Comparison of ENCODE assay signal across 16 cellular contexts in the genomic region with DNA sequence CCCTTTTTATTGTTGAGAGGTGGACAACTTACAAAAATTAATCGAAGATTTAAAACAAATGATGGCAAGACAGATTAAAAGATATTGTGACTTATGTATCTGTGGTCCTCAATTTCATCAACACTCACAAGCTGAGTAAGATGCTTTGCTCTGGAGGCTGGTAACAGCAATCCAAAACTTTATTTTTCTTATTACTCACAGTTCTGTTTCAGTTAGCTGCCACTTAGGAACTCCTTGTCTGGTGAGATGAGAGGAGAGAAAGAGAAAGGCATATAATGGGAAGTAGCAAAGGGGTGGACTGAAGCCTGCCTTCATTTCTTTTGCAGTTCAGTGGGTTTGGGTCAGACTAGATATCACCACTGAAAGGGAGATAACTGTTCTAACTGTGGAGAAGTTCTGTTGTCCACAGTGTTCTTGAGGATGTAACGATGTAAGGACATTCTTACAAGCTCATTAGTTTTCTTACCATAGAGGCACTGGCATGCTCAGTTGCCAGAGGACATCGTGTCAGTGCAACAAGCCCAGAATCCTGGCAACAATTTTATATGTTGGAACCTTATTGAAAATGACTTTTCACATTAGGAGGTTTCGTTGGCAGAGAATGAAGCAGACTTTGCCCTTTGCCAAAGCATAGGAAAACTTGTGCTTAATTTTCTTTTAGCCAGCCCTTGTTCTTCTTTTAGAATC.
DNase-seq lines count a peak whose midpoint lies in the region; ATAC-seq and TF ChIP-seq lines count a peak whose summit lies in the region.
"Had no signal": no experiment of that assay in that cellular context is flagged by ENCODE, and none has a peak within 500 bp of the region (broad histone marks: within the 10 kb centered on the region; RNA-seq: fewer than 3 reads in every experiment).

No MANE protein-coding gene starts in this region.

- H3K9me3 ChIP-seq in ovary = no peaks in the 10 kb centered on the region
- H3K9me3 ChIP-seq: mucosa of descending colon, spleen had no signal

- TF ChIP-seq EP300 in ovary (IDR thresholded peaks at IDR 0.05) = no peak

- DNase-seq in natural killer cell = no peak
- no peak for DNase-seq in natural killer cell treated with Interleukin-12 subunit alpha and Interleukin-12 subunit beta and Interleukin-15 and Interleukin-18, amount 100 ng/mL, for 72 hours (ENCODE audit: low spot score)
- DNase-seq in astrocyte of the hippocampus (ENCODE audit: low read depth, low spot score) = peak; percentile 51
- peak; percentile 48 for DNase-seq in hepatic stellate cell (ENCODE audit: low spot score)
- no peak for DNase-seq in ovary
- no peak for DNase-seq in midbrain (lab: John Stamatoyannopoulos, UW)
- DNase-seq: activated CD8-positive, alpha-beta memory T cell treated with anti-CD3 and anti-CD28 coated beads, Interleukin-2, amount 50 U/mL, for 48 hours; islet precursor cell; mucosa of descending colon; NCI-H1092; spleen; stimulated activated naive CD8-positive, alpha-beta T cell treated with anti-CD3 and anti-CD28 coated beads, Interleukin-15, amount 100 ng/mL, for 72 hours; T-helper 2 cell had no signal

- H3K4me3 Mint-ChIP-seq in natural killer cell = no peak overlapping the region
- no peak overlapping the region for H3K4me3 Mint-ChIP-seq in natural killer cell treated with Interleukin-12 subunit alpha and Interleukin-12 subunit beta and Interleukin-15 and Interleukin-18, amount 100 ng/mL, for 72 hours
- H3K4me3 Mint-ChIP-seq: stimulated activated naive CD8-positive, alpha-beta T cell treated with anti-CD3 and anti-CD28 coated beads, Interleukin-15, amount 100 ng/mL, for 72 hours had no signal

- no peaks in the 10 kb centered on the region for H3K36me3 ChIP-seq in ovary
- H3K36me3 ChIP-seq: spleen had no signal

- H3K4me1 ChIP-seq in ovary (ENCODE audit: insufficient read depth) = peaks cover 3% of the 10 kb centered on the region

- TF ChIP-seq POLR2A in ovary (IDR thresholded peaks at IDR 0.05) = no peak

- 77 to 94% (median 82%) methylated on average over 4 of the region's 4 CpGs for WGBS in ovary, 3 donors

- peak overlapping the region; percentile 37 for H3K27ac Mint-ChIP-seq in natural killer cell
- peak overlapping the region in 1 of 2 donors; percentile 61 for H3K27ac Mint-ChIP-seq in natural killer cell treated with Interleukin-12 subunit alpha and Interleukin-12 subunit beta and Interleukin-15 and Interleukin-18, amount 100 ng/mL, for 72 hours
- H3K27ac Mint-ChIP-seq: stimulated activated naive CD8-positive, alpha-beta T cell treated with anti-CD3 and anti-CD28 coated beads, Interleukin-15, amount 100 ng/mL, for 72 hours had no signal

- peaks cover 0 to 2% of the 10 kb centered on the region in 2 donors for H3K9me3 Mint-ChIP-seq in natural killer cell
- H3K9me3 Mint-ChIP-seq in natural killer cell treated with Interleukin-12 subunit alpha and Interleukin-12 subunit beta and Interleukin-15 and Interleukin-18, amount 100 ng/mL, for 72 hours = peaks cover 9% of the 10 kb centered on the region

- no peak overlapping the region for H3K27ac ChIP-seq in ovary
- H3K27ac ChIP-seq: spleen had no signal

- no peak overlapping the region for H3K4me3 ChIP-seq in ovary
- H3K4me3 ChIP-seq: mucosa of descending colon, spleen had no signal

- H3K27me3 ChIP-seq in ovary = no peaks in the 10 kb centered on the region
- H3K27me3 ChIP-seq: spleen had no signal

- H3K27me3 Mint-ChIP-seq in natural killer cell (ENCODE audit: low read depth in 2 of 2) = no peaks in the 10 kb centered on the region
- no peaks in the 10 kb centered on the region for H3K27me3 Mint-ChIP-seq in natural killer cell treated with Interleukin-12 subunit alpha and Interleukin-12 subunit beta and Interleukin-15 and Interleukin-18, amount 100 ng/mL, for 72 hours
- H3K27me3 Mint-ChIP-seq: stimulated activated naive CD8-positive, alpha-beta T cell treated with anti-CD3 and anti-CD28 coated beads, Interleukin-15, amount 100 ng/mL, for 72 hours had no signal

- intact Hi-C loops in natural killer cell (cut with micrococcal nuclease) = no loop called here
- intact Hi-C loops in ovary (cut with DNase I) = no loop called here

- H3K36me3 Mint-ChIP-seq in natural killer cell = no peaks in the 10 kb centered on the region
- no peaks in the 10 kb centered on the region for H3K36me3 Mint-ChIP-seq in natural killer cell treated with Interleukin-12 subunit alpha and Interleukin-12 subunit beta and Interleukin-15 and Interleukin-18, amount 100 ng/mL, for 72 hours

- peaks cover 69 to 75% of the 10 kb centered on the region in 2 donors for H3K4me1 Mint-ChIP-seq in natural killer cell
- peaks cover 47 to 60% of the 10 kb centered on the region in 2 donors for H3K4me1 Mint-ChIP-seq in natural killer cell treated with Interleukin-12 subunit alpha and Interleukin-12 subunit beta and Interleukin-15 and Interleukin-18, amount 100 ng/mL, for 72 hours (ENCODE audit: low read depth in 2 of 2)

- ATAC-seq in natural killer cell = no peak
- no peak for ATAC-seq in natural killer cell treated with Interleukin-12 subunit alpha and Interleukin-12 subunit beta and Interleukin-15 and Interleukin-18, amount 100 ng/mL, for 72 hours
- ATAC-seq in GM18498 (IDR thresholded peaks at IDR 0.05; ENCODE audit: unreplicated experiment) = no peak
- ATAC-seq in HG02571 (IDR thresholded peaks at IDR 0.05; ENCODE audit: unreplicated experiment) = no peak
- ATAC-seq: activated CD4-positive, CD25-positive, alpha-beta regulatory T cell treated with anti-CD3 and anti-CD28 coated beads, Interleukin-2, amount 50 U/mL, for 24 hours; mucosa of descending colon; stimulated activated naive CD8-positive, alpha-beta T cell treated with anti-CD3 and anti-CD28 coated beads, Interleukin-15, amount 100 ng/mL, for 72 hours had no signal

- TF ChIP-seq CTCF in natural killer cell (IDR thresholded peaks at IDR 0.05) (no peak), ovary (IDR thresholded peaks at IDR 0.05) (no peak)

Comparison
In these comparisons a context has a peak if more than half of its experiments do, and no peak if none do; other contexts are left out.
1. DNase-seq: peak in astrocyte of the hippocampus (single experiment) and hepatic stellate cell (single experiment); none in natural killer cell (single experiment), natural killer cell treated with Interleukin-12 subunit alpha and Interleukin-12 subunit beta and Interleukin-15 and Interleukin-18, amount 100 ng/mL, for 72 hours (single experiment), ovary (0 of 5) and midbrain (single experiment).